Comparison of ENCODE assay signal across 10 cellular contexts in genomic region chr10:99709480-99710229, GRCh38. TPM values are rescaled to one million over a fixed set of nuclear protein-coding genes. Genes with fewer than 3 reads are reported as not detected.
DNase-seq lines count a peak whose midpoint lies in the region; ATAC-seq and TF ChIP-seq lines count a peak whose summit lies in the region.
"Had no signal": no experiment of that assay in that cellular context is flagged by ENCODE, and none has a peak within 500 bp of the region (broad histone marks: within the 10 kb centered on the region; RNA-seq: fewer than 3 reads in every experiment).

No MANE protein-coding gene starts in this region.

- DNase-seq in DMS114 treated with DMSO at 0.1 percent for 48 hours (lab: John Stamatoyannopoulos, UW; ENCODE audit: unreplicated experiment) (peak; percentile 14), NCI-H510A (lab: John Stamatoyannopoulos, UW) (peak; percentile 36), glomerular visceral epithelial cell (ENCODE audit: extremely low spot score) (peak; percentile 27), ureter (ENCODE audit: low spot score) (no peak), MG63 (no peak), posterior vena cava (ENCODE audit: low spot score) (no peak), BE2C (no peak)
- DNase-seq: activated B cell treated with CpG ODN at 0.5 μM for 24 hours, kidney glomerular epithelial cell had no signal

- no peaks in the 10 kb centered on the region for H3K9me3 ChIP-seq in MG63
- no peaks in the 10 kb centered on the region for H3K9me3 ChIP-seq in BE2C

- intact Hi-C loops in posterior vena cava (cut with DNase I), result loop anchor here in 1 of 2 donors (10.0 kb wide), 1 partner anchor 85 kb away; the partner anchor contains the start of gene SLC25A28

- no peak for TF ChIP-seq CTCF in BE2C (IDR thresholded peaks at IDR 0.05; ENCODE audit: low read depth, low read length)

- H3K36me3 ChIP-seq in MG63 (peaks cover 74% of the 10 kb centered on the region), BE2C (peaks cover 14% of the 10 kb centered on the region)

- ATAC-seq in GM21423 (IDR thresholded peaks at IDR 0.05; ENCODE audit: unreplicated experiment), result peak; percentile 65

- H3K4me3 ChIP-seq in MG63 (no peak overlapping the region), BE2C (ENCODE audit: low read depth, low read length) (no peak overlapping the region)

- no peaks in the 10 kb centered on the region for H3K4me1 ChIP-seq in BE2C

- no peaks in the 10 kb centered on the region for H3K27me3 ChIP-seq in MG63
- H3K27me3 ChIP-seq in BE2C, result no peaks in the 10 kb centered on the region

RNA-seq across cellular contexts. Expression of gene COX15, which starts 22.3 kb away (rescaled TPM):
- total RNA-seq in ureter (42.2 TPM), posterior vena cava (10 to 100 TPM; 17.6 to 24.3 TPM)
- total RNA-seq in MG63 (2014; rRNA removed; shearing (Covaris generic); ENCODE audit: low replicate concordance), result 20.6 and 27.4 TPM in 2 replicates
- polyA plus RNA-seq in BE2C (2012; ENCODE audit: insufficient read depth, insufficient read length, low read depth), result 16.8 TPM

RNA-seq across cellular contexts. Expression of gene CUTC, which starts 22.4 kb away (rescaled TPM):
- total RNA-seq in ureter (18.9 TPM), posterior vena cava (10 to 100 TPM; 22.6 to 25.7 TPM)
- 17.6 and 26.6 TPM in 2 replicates for total RNA-seq in MG63 (2014; rRNA removed; shearing (Covaris generic); ENCODE audit: low replicate concordance)
- 30.1 TPM for polyA plus RNA-seq in BE2C (2012; ENCODE audit: insufficient read depth, insufficient read length, low read depth)

RNA-seq across cellular contexts. Expression of gene ENTPD7, which starts 50.3 kb away (rescaled TPM):
- total RNA-seq in ureter (28.0 TPM), posterior vena cava (10 to 100 TPM in 1 of 2 donors, 1 to 10 TPM in 1; 8.5 to 10.1 TPM)
- total RNA-seq in MG63 (2014; rRNA removed; shearing (Covaris generic); ENCODE audit: low replicate concordance), result 9.8 and 11.8 TPM in 2 replicates
- 2.1 TPM for polyA plus RNA-seq in BE2C (2012; ENCODE audit: insufficient read depth, insufficient read length, low read depth)

Comparison
In these comparisons a context has a peak if more than half of its experiments do, and no peak if none do; other contexts are left out.
1. DNase-seq: peak in DMS114 treated with DMSO at 0.1 percent for 48 hours (single experiment), NCI-H510A (single experiment) and glomerular visceral epithelial cell (single experiment); none in ureter (single experiment), MG63 (single experiment), posterior vena cava (single experiment) and BE2C (single experiment).